27 cellular contexts compared by ENCODE assay signal in genomic region chr3:151804267-151804666, GRCh38. TPM values are rescaled to one million over a fixed set of nuclear protein-coding genes. Genes with fewer than 3 reads are reported as not detected.
A peak's percentile ranks its signal among the peaks of the same experiment; 100 is the strongest.
DNase-seq lines count a peak whose midpoint lies in the region; ATAC-seq and TF ChIP-seq lines count a peak whose summit lies in the region.
"Had no signal": no experiment of that assay in that cellular context is flagged by ENCODE, and none has a peak within 500 bp of the region (broad histone marks: within the 10 kb centered on the region; RNA-seq: fewer than 3 reads in every experiment).

No MANE protein-coding gene starts in this region.

- peaks cover 10 to 15% of the 10 kb centered on the region in 2 donors for H3K9me3 Mint-ChIP-seq in stimulated activated naive B cell treated with anti-CD40 and anti-IgM and Interleukin-4, amounts not matched to agents 10 μg/mL and 1 μg/mL and 100 μg/mL, for 72 hours

- DNase-seq in astrocyte of the cerebellum (ENCODE audit: low read depth) (peak; percentile 15), fibroblast of pulmonary artery (ENCODE audit: low read depth) (peak; percentile 55), omental fat pad (ENCODE audit: low spot score) (no peak), psoas muscle (no peak)
- DNase-seq in stimulated activated naive B cell treated with anti-CD40 and anti-IgM and Interleukin-4, amounts not matched to agents 10 μg/mL and 1 μg/mL and 100 μg/mL, for 72 hours, result no peak
- DNase-seq: 8988T; ACHN; BE2C; C1 segment of cervical spinal cord; CD4-positive, alpha-beta memory T cell; CD4-positive, CD25-positive, alpha-beta regulatory T cell; CD8-positive, alpha-beta memory T cell; COR-L47; DMS 273 treated with DMSO at 0.1 percent for 48 hours; DMS153; DMS53; DMS79; DND-41; EL; GDM1 had no signal

- no peaks in the 10 kb centered on the region for H3K36me3 ChIP-seq in psoas muscle (ENCODE audit: insufficient read depth in 1 of 2, low read depth in 1 of 2)
- H3K36me3 ChIP-seq: BE2C, BLaER1 had no signal

- H3K9me3 ChIP-seq in psoas muscle, result no peaks in the 10 kb centered on the region
- H3K9me3 ChIP-seq: BE2C had no signal

- H3K36me3 Mint-ChIP-seq in stimulated activated naive B cell treated with anti-CD40 and anti-IgM and Interleukin-4, amounts not matched to agents 10 μg/mL and 1 μg/mL and 100 μg/mL, for 72 hours, result peaks cover 2 to 4% of the 10 kb centered on the region in 2 donors
- H3K36me3 Mint-ChIP-seq: CD14-positive monocyte; CD4-positive, CD25-positive, alpha-beta regulatory T cell had no signal

- TF ChIP-seq CTCF in astrocyte of the cerebellum (IDR thresholded peaks at IDR 0.05; ENCODE audit: low read depth, low read length, missing control alignments) (no peak), fibroblast of pulmonary artery (IDR thresholded peaks at IDR 0.05; ENCODE audit: low read length, missing control alignments) (no peak), omental fat pad (IDR thresholded peaks at IDR 0.05) (no peak), psoas muscle (IDR thresholded peaks at IDR 0.05) (no peak)

- H3K4me3 ChIP-seq in astrocyte of the cerebellum (ENCODE audit: low read depth, low read length), result no peak overlapping the region
- no peak overlapping the region for H3K4me3 ChIP-seq in fibroblast of pulmonary artery (replicated peaks; ENCODE audit: low read depth, low read length)
- no peak overlapping the region for H3K4me3 ChIP-seq in psoas muscle
- H3K4me3 ChIP-seq: BLaER1, GM12878 had no signal

- WGBS in psoas muscle, 3 donors, result 33 to 42% (median 37%) methylated on average over 1 of the region's 1 CpG

- no peaks in the 10 kb centered on the region for H3K4me1 ChIP-seq in psoas muscle
- H3K4me1 ChIP-seq: BE2C, BLaER1 had no signal

- ATAC-seq in omental fat pad (ENCODE audit: low FRiP score), result peak; percentile 70
- ATAC-seq in stimulated activated naive B cell treated with anti-CD40 and anti-IgM and Interleukin-4, amounts not matched to agents 10 μg/mL and 1 μg/mL and 100 μg/mL, for 72 hours (replicated peaks), result no peak
- ATAC-seq in psoas muscle, result no peak
- no peak for ATAC-seq in HG03571 (IDR thresholded peaks at IDR 0.05; ENCODE audit: unreplicated experiment)
- ATAC-seq: GM12878 had no signal

- H3K4me3 Mint-ChIP-seq in stimulated activated naive B cell treated with anti-CD40 and anti-IgM and Interleukin-4, amounts not matched to agents 10 μg/mL and 1 μg/mL and 100 μg/mL, for 72 hours, result no peak overlapping the region
- H3K4me3 Mint-ChIP-seq: CD14-positive monocyte; CD4-positive, alpha-beta memory T cell; CD4-positive, CD25-positive, alpha-beta regulatory T cell; CD8-positive, alpha-beta memory T cell had no signal

- H3K27ac ChIP-seq in psoas muscle, result no peak overlapping the region
- H3K27ac ChIP-seq: BLaER1 had no signal

- H3K4me1 Mint-ChIP-seq in stimulated activated naive B cell treated with anti-CD40 and anti-IgM and Interleukin-4, amounts not matched to agents 10 μg/mL and 1 μg/mL and 100 μg/mL, for 72 hours, result no peaks in the 10 kb centered on the region
- H3K4me1 Mint-ChIP-seq: CD14-positive monocyte; CD4-positive, alpha-beta memory T cell; CD4-positive, CD25-positive, alpha-beta regulatory T cell; CD8-positive, alpha-beta memory T cell had no signal

- no peak overlapping the region for H3K27ac Mint-ChIP-seq in stimulated activated naive B cell treated with anti-CD40 and anti-IgM and Interleukin-4, amounts not matched to agents 10 μg/mL and 1 μg/mL and 100 μg/mL, for 72 hours
- H3K27ac Mint-ChIP-seq: CD14-positive monocyte; CD4-positive, alpha-beta memory T cell; CD8-positive, alpha-beta memory T cell had no signal

- intact Hi-C loops in psoas muscle (cut with DNase I), result no loop called here

- peaks cover 0 to 4% of the 10 kb centered on the region in 2 donors for H3K27me3 Mint-ChIP-seq in stimulated activated naive B cell treated with anti-CD40 and anti-IgM and Interleukin-4, amounts not matched to agents 10 μg/mL and 1 μg/mL and 100 μg/mL, for 72 hours
- H3K27me3 Mint-ChIP-seq: CD4-positive, CD25-positive, alpha-beta regulatory T cell had no signal

- H3K27me3 ChIP-seq in psoas muscle (ENCODE audit: insufficient read depth in 3 of 3, low read length in 2 of 3), result no peaks in the 10 kb centered on the region
- H3K27me3 ChIP-seq: BE2C, BLaER1 had no signal

- in situ Hi-C loops in astrocyte of the cerebellum (cut with HindIII; ENCODE audit: low sequenced_read_pairs), result no loop called here

RNA-seq across cellular contexts. Expression of gene AADAC, which starts 9.6 kb away (rescaled TPM):
- 10 to 100 TPM in 1 of 4 donors, 1 to 10 TPM in 2, under 1 TPM in 1; 0.95 to 22.2 (median 1.8) TPM for total RNA-seq in omental fat pad
- under 1 TPM in 1 of 4 donors, not detected in 3; 0.71 TPM for total RNA-seq in psoas muscle
- under 1 TPM in 1 of 3 donors, not detected in 2; 0.14 TPM for polyA plus RNA-seq in psoas muscle
- total RNA-seq: CD4-positive, alpha-beta memory T cell; CD4-positive, CD25-positive, alpha-beta regulatory T cell; CD8-positive, alpha-beta memory T cell; Daoy; G401 had no signal
- polyA plus RNA-seq: AG04450; CD14-positive monocyte; CD4-positive, alpha-beta memory T cell; CD4-positive, CD25-positive, alpha-beta regulatory T cell; CD8-positive, alpha-beta memory T cell; GM12878 had no signal

Comparison
In these comparisons a context has a peak if more than half of its experiments do, and no peak if none do; other contexts are left out.
1. DNase-seq: peak in astrocyte of the cerebellum (single experiment) and fibroblast of pulmonary artery (single experiment); none in omental fat pad (single experiment), stimulated activated naive B cell treated with anti-CD40 and anti-IgM and Interleukin-4, amounts not matched to agents 10 μg/mL and 1 μg/mL and 100 μg/mL, for 72 hours (single experiment) and psoas muscle (0 of 2).